In the genomic region with DNA sequence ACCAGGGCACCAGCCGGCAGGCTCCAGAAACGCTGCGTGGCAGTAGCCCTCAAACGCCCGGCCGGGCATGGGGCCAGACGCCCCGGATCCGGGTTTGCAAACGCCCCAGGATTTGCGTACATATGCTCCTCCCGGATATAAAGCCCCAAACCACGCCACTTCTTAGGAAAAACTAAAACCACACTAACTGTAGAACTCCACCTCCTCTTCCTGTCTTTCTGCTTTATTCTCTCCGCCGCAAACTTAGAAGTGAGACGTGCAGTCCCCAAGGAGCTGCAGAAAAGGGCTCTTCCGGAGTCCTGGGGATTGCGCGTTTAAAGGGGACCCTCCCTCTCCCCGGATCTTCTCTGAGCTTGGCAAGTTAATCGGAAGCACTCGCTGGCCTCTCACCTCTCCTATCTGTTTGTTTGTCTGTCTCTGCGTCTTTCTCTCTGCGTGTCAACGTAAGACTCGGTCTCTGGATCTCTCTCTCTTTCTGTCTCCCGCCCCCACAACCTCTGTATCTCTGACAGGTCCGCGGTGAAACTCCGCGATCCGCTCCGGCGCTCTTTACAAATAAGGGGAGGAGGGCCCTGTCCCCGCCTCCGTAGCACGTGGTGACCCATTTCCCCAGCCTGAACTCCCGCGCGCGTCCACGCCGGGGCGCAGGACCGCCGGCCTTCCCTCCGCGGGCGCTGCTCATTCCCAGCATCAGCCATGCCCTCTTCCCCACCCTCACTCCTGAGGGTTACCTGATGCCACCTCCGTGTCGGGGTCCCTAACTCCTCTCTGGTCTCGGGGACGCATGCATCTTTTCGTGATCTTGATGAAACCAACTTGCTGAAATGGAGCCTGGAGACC, we compare ENCODE assay signal across 2 cellular contexts.
A peak's percentile ranks its signal among the peaks of the same experiment; 100 is the strongest.
TF ChIP-seq lines count a peak whose summit lies in the region.

TSS of gene SLC39A8 (minus strand) at position 528 of the 840 bp plus-strand sequence. CDS start 820 bp downstream, outside the sequence.

TF ChIP-seq in IMR-90, 13 proteins besides CTCF, POLR2A, EP300 and RAD21 (continued from another document):
- TF ChIP-seq USF2 (IDR thresholded peaks at IDR 0.05; ENCODE audit: low read depth, low read length): peak; percentile 63
- peak; percentile 35; the same call in 1 of the 2 replicates for TF ChIP-seq MAZ (IDR thresholded peaks at IDR 0.05; ENCODE audit: borderline replicate concordance, low read depth, low read length)

TF ChIP-seq in PFSK-1, 5 proteins besides CTCF, POLR2A, EP300 and RAD21:
- TF ChIP-seq REST (IDR thresholded peaks at IDR 0.05; ENCODE audit: insufficient read depth in 1 of 2, low read depth in 2 of 2, low read length in 2 of 2): peak in 1 of 2 experiments; percentile 30; a peak in 1 of 4 replicates
- TF ChIP-seq TAF1 (IDR thresholded peaks at IDR 0.05; ENCODE audit: borderline replicate concordance, insufficient read depth, low read length): no peak
- no peak for TF ChIP-seq FOXP2 (optimal IDR thresholded peaks at IDR 0.05; ENCODE audit: borderline replicate concordance, extremely low read depth, extremely low read length, insufficient read depth)
- no peak for TF ChIP-seq POLR2AphosphoS5 (IDR thresholded peaks at IDR 0.05; ENCODE audit: low read depth, low read length)
- TF ChIP-seq SIN3A (IDR thresholded peaks at IDR 0.05; ENCODE audit: borderline replicate concordance, insufficient read depth, low read length): 0 out of 2 replicates have a peak, but pooled peaks have one; percentile 24
TF ChIP-seq in PFSK-1: peak in this region for 2.
